Comparison of ENCODE assay signal across 18 cellular contexts in the genomic region with DNA sequence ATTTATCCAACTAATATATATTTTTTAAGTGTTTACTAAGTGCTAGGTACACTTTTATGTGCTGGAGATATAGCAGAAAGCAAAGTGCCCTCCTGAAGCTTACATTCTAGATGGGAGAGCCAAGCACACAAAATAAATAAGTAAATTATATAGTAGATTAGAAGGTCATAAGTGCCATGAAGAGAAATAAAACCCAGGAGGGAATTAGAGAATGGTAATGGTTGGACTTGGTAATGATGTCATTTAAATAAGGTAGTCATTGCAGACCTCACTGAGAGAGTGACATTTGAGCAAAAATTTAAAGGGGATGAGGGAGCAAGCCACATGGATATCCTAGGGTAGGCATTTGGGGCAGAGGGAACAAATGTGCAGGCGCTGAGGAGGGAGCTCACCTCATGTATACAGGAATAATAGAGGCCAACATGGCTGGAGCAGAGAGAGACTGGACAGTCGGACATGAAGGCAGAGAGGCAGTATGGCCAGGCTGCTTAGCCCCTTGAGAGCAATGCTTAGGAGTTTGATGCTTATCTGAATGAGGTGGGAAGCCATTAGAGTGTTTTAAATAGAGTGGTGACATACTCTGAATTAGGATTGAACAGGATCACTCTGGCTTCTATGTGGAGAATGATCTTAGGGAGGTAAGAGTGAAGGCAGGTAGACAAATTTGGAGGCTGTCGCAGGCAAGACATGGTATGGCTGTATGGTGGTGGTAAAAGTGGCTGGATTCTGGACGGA. TPM values are rescaled to one million over a fixed set of nuclear protein-coding genes. Genes with fewer than 3 reads are reported as not detected.
DNase-seq lines count a peak whose midpoint lies in the region; ATAC-seq and TF ChIP-seq lines count a peak whose summit lies in the region.
"Had no signal": no experiment of that assay in that cellular context is flagged by ENCODE, and none has a peak within 500 bp of the region (broad histone marks: within the 10 kb centered on the region; RNA-seq: fewer than 3 reads in every experiment).

No MANE protein-coding gene starts in this region.

- no peaks in the 10 kb centered on the region for H3K9me3 Mint-ChIP-seq in activated T-helper 17 cell treated with anti-CD3 and anti-CD28 coated beads, Interleukin-2, amount 50 U/mL, for 72 hours
- no peaks in the 10 kb centered on the region for H3K9me3 Mint-ChIP-seq in glutamatergic neuron (ENCODE audit: unreplicated experiment)
- H3K9me3 Mint-ChIP-seq in activated CD8-positive, alpha-beta T cell treated with anti-CD3 and anti-CD28 coated beads for 36 hours, result no peaks in the 10 kb centered on the region
- H3K9me3 Mint-ChIP-seq: activated naive CD4-positive, alpha-beta T cell treated with anti-CD3 and anti-CD28 coated beads, Interleukin-2, amount 10 ng/mL, durations not matched to agents 7 days and 5 days; activated T-cell treated with anti-CD3 and anti-CD28 coated beads, Interleukin-2, amount 50 U/mL, for 4 hours had no signal

- no peak overlapping the region for H2AFZ ChIP-seq in GM23248

- POLR2A ChIA-PET in activated CD8-positive, alpha-beta T cell treated with anti-CD3 and anti-CD28 coated beads for 36 hours (lab: Charles Lee), result interaction anchor here (0.8 kb wide), 1 partner anchor 26 kb away, joined by 3 read pairs; no protein-coding TSS in a partner anchor

- peak overlapping the region; percentile 64 for H3K4me3 Mint-ChIP-seq in activated T-helper 17 cell treated with anti-CD3 and anti-CD28 coated beads, Interleukin-2, amount 50 U/mL, for 72 hours
- H3K4me3 Mint-ChIP-seq in glutamatergic neuron (ENCODE audit: unreplicated experiment), result peak overlapping the region; percentile 12
- no peak overlapping the region for H3K4me3 Mint-ChIP-seq in activated CD8-positive, alpha-beta T cell treated with anti-CD3 and anti-CD28 coated beads for 36 hours
- H3K4me3 Mint-ChIP-seq: activated naive CD4-positive, alpha-beta T cell treated with anti-CD3 and anti-CD28 coated beads, Interleukin-2, amount 10 ng/mL, durations not matched to agents 7 days and 5 days; activated T-cell treated with anti-CD3 and anti-CD28 coated beads, Interleukin-2, amount 50 U/mL, for 4 hours had no signal

- 49 to 57% methylated on average over 4 of the region's 4 CpGs for WGBS in GM23248 (ENCODE audit: low coverage in 1 of 2, low lambda C conversion rate in 2 of 2, missing lambda C conversion rate in 2 of 2), 2 experiments

- peaks cover 37% of the 10 kb centered on the region for H3K4me1 Mint-ChIP-seq in activated T-helper 17 cell treated with anti-CD3 and anti-CD28 coated beads, Interleukin-2, amount 50 U/mL, for 72 hours
- H3K4me1 Mint-ChIP-seq in glutamatergic neuron (ENCODE audit: low read depth, unreplicated experiment), result peaks cover 6% of the 10 kb centered on the region
- H3K4me1 Mint-ChIP-seq in activated CD8-positive, alpha-beta T cell treated with anti-CD3 and anti-CD28 coated beads for 36 hours (ENCODE audit: low read depth), result peaks cover 12% of the 10 kb centered on the region
- H3K4me1 Mint-ChIP-seq: activated naive CD4-positive, alpha-beta T cell treated with anti-CD3 and anti-CD28 coated beads, Interleukin-2, amount 10 ng/mL, durations not matched to agents 7 days and 5 days had no signal

- no peaks in the 10 kb centered on the region for H3K36me3 ChIP-seq in GM23248 (ENCODE audit: low read depth)
- no peaks in the 10 kb centered on the region for H3K36me3 ChIP-seq in subcutaneous abdominal adipose tissue (ENCODE audit: control insufficient read depth in 5 of 5, insufficient read depth in 5 of 5, low read length in 5 of 5)
- H3K36me3 ChIP-seq: heart right ventricle, neutrophil, thyroid gland had no signal

- intact Hi-C loops in activated CD8-positive, alpha-beta T cell treated with anti-CD3 and anti-CD28 coated beads for 36 hours (cut with micrococcal nuclease), result no loop called here

- no peak for TF ChIP-seq CTCF in glutamatergic neuron (IDR thresholded peaks at IDR 0.05; ENCODE audit: partially characterized antibody, unreplicated experiment)
- TF ChIP-seq CTCF in activated CD8-positive, alpha-beta T cell treated with anti-CD3 and anti-CD28 coated beads for 36 hours (IDR thresholded peaks at IDR 0.05), result no peak

- in situ Hi-C loops in GM23248 (cut with MboI), result no loop called here

- H3K4me1 ChIP-seq in GM23248 (ENCODE audit: insufficient read depth) (peaks cover 59% of the 10 kb centered on the region), subcutaneous abdominal adipose tissue (ENCODE audit: control insufficient read depth in 5 of 5, insufficient read depth in 5 of 5, low read length in 5 of 5) (peaks cover 4 to 53% (median 39%) of the 10 kb centered on the region in 5 donors)

- H3K9me3 ChIP-seq in GM23248 (ENCODE audit: low read depth) (no peaks in the 10 kb centered on the region), subcutaneous abdominal adipose tissue (ENCODE audit: control insufficient read depth in 5 of 5, low read length in 5 of 5) (no peaks in the 10 kb centered on the region)
- H3K9me3 ChIP-seq: heart right ventricle, neutrophil, thyroid gland had no signal

- H3K27me3 Mint-ChIP-seq in activated T-helper 17 cell treated with anti-CD3 and anti-CD28 coated beads, Interleukin-2, amount 50 U/mL, for 72 hours, result no peaks in the 10 kb centered on the region
- no peaks in the 10 kb centered on the region for H3K27me3 Mint-ChIP-seq in glutamatergic neuron (ENCODE audit: unreplicated experiment)
- no peaks in the 10 kb centered on the region for H3K27me3 Mint-ChIP-seq in activated CD8-positive, alpha-beta T cell treated with anti-CD3 and anti-CD28 coated beads for 36 hours

- peak overlapping the region; percentile 23; the same call in 1 of the 2 replicates for H3K9ac ChIP-seq in GM23248
- no peak overlapping the region for H3K9ac ChIP-seq in subcutaneous abdominal adipose tissue (ENCODE audit: low read length in 5 of 5)

- H3K27me3 ChIP-seq in GM23248 (replicated peaks; ENCODE audit: insufficient read depth) (no peaks in the 10 kb centered on the region), subcutaneous abdominal adipose tissue (ENCODE audit: control insufficient read depth in 5 of 5, insufficient read depth in 4 of 5, low read length in 5 of 5) (no peaks in the 10 kb centered on the region)
- H3K27me3 ChIP-seq: heart right ventricle, neutrophil, thyroid gland had no signal

- H3F3A ChIP-seq in GM23248 (ENCODE audit: insufficient read depth), result peaks cover 60% of the 10 kb centered on the region

- no peaks in the 10 kb centered on the region for H3K36me3 Mint-ChIP-seq in activated T-helper 17 cell treated with anti-CD3 and anti-CD28 coated beads, Interleukin-2, amount 50 U/mL, for 72 hours (ENCODE audit: low read depth)
- no peaks in the 10 kb centered on the region for H3K36me3 Mint-ChIP-seq in glutamatergic neuron (ENCODE audit: unreplicated experiment)
- H3K36me3 Mint-ChIP-seq in activated CD8-positive, alpha-beta T cell treated with anti-CD3 and anti-CD28 coated beads for 36 hours (ENCODE audit: low read depth), result no peaks in the 10 kb centered on the region
- H3K36me3 Mint-ChIP-seq: activated naive CD4-positive, alpha-beta T cell treated with anti-CD3 and anti-CD28 coated beads, Interleukin-2, amount 10 ng/mL, durations not matched to agents 7 days and 5 days had no signal

- no peaks in the 10 kb centered on the region for H4K20me1 ChIP-seq in GM23248 (ENCODE audit: insufficient read depth)

- H3K9me2 ChIP-seq in GM23248 (ENCODE audit: insufficient read depth), result no peaks in the 10 kb centered on the region

- ATAC-seq in activated T-helper 17 cell treated with anti-CD3 and anti-CD28 coated beads, Interleukin-2, amount 50 U/mL, for 72 hours (replicated peaks), result no peak
- no peak for ATAC-seq in activated CD8-positive, alpha-beta T cell treated with anti-CD3 and anti-CD28 coated beads for 36 hours
- ATAC-seq: activated CD4-positive, CD25-positive, alpha-beta regulatory T cell treated with anti-CD3 and anti-CD28 coated beads, Interleukin-2, amount 50 U/mL, for 24 hours had no signal

- peak overlapping the region; percentile 33; the same call in 1 of the 2 replicates for H3K4me3 ChIP-seq in GM23248
- no peak overlapping the region for H3K4me3 ChIP-seq in subcutaneous abdominal adipose tissue (ENCODE audit: low read depth in 1 of 5, low read length in 5 of 5)
- H3K4me3 ChIP-seq: heart right ventricle, thyroid gland had no signal

- peak overlapping the region; percentile 72 for H3K4me2 ChIP-seq in GM23248 (ENCODE audit: unreplicated experiment)

- CTCF ChIA-PET in activated CD8-positive, alpha-beta T cell treated with anti-CD3 and anti-CD28 coated beads for 36 hours (lab: Charles Lee), result interaction anchor here (0.7 kb wide), 1 partner anchor 8 kb away, joined by 3 read pairs; no protein-coding TSS in a partner anchor

- peak overlapping the region; percentile 69 for H3K27ac Mint-ChIP-seq in activated T-helper 17 cell treated with anti-CD3 and anti-CD28 coated beads, Interleukin-2, amount 50 U/mL, for 72 hours
- H3K27ac Mint-ChIP-seq in glutamatergic neuron (ENCODE audit: unreplicated experiment), result no peak overlapping the region
- no peak overlapping the region for H3K27ac Mint-ChIP-seq in activated CD8-positive, alpha-beta T cell treated with anti-CD3 and anti-CD28 coated beads for 36 hours
- H3K27ac Mint-ChIP-seq: activated naive CD4-positive, alpha-beta T cell treated with anti-CD3 and anti-CD28 coated beads, Interleukin-2, amount 10 ng/mL, durations not matched to agents 7 days and 5 days had no signal

- DNase-seq in GM23248, result no peak
- no peak for DNase-seq in glutamatergic neuron
- no peak for DNase-seq in activated CD8-positive, alpha-beta T cell treated with anti-CD3 and anti-CD28 coated beads for 36 hours
- DNase-seq in substantia nigra (lab: John Stamatoyannopoulos, UW), result no peak
- DNase-seq in NCI-H2029 treated with DMSO at 0.1 percent for 48 hours (lab: John Stamatoyannopoulos, UW), result no peak
- DNase-seq: activated naive CD4-positive, alpha-beta T cell treated with anti-CD3 and anti-CD28 coated beads, Interleukin-2, amount 10 ng/mL, durations not matched to agents 7 days and 5 days; activated T-cell treated with anti-CD3 and anti-CD28 coated beads, Interleukin-2, amount 50 U/mL, for 4 hours; DMS79; left ventricle myocardium superior; MM.1S; NCI-H2171 treated with DMSO at 0.1 percent for 48 hours; NCI-H526; thyroid gland had no signal

- H3K27ac ChIP-seq in GM23248, result peak overlapping the region; percentile 84
- peak overlapping the region; percentile 66 for H3K27ac ChIP-seq in subcutaneous abdominal adipose tissue (ENCODE audit: low read depth, low read length)
- H3K27ac ChIP-seq in substantia nigra (ENCODE audit: low read depth, low read length, poor library complexity, severe bottlenecking), result no peak overlapping the region
- H3K27ac ChIP-seq: neutrophil, thyroid gland had no signal

- H3K79me2 ChIP-seq in GM23248 (ENCODE audit: insufficient read depth), result peaks cover 78% of the 10 kb centered on the region

RNA-seq across cellular contexts. Expression of a gene that starts 14.1 kb away (rescaled TPM):
- 76.9 and 83.9 TPM in 2 replicates for total RNA-seq in GM23248 (2014; rRNA removed; shearing (Covaris generic))
- 42.7 and 44.6 TPM in 2 replicates for polyA plus RNA-seq in GM23248 (2016; fragmentation: Nextera tagmentation; extraction: Ambion mirVana)
- 10 to 100 TPM; 26.0 to 28.9 TPM for total RNA-seq in activated T-helper 17 cell treated with anti-CD3 and anti-CD28 coated beads, Interleukin-2, amount 50 U/mL, for 72 hours
- total RNA-seq in glutamatergic neuron (ENCODE audit: unreplicated experiment), result 12.0 TPM
- 1 to 10 TPM; 5.3 to 5.4 TPM for total RNA-seq in activated CD8-positive, alpha-beta T cell treated with anti-CD3 and anti-CD28 coated beads for 36 hours
